19 cellular contexts compared by ENCODE assay signal in the genomic region with DNA sequence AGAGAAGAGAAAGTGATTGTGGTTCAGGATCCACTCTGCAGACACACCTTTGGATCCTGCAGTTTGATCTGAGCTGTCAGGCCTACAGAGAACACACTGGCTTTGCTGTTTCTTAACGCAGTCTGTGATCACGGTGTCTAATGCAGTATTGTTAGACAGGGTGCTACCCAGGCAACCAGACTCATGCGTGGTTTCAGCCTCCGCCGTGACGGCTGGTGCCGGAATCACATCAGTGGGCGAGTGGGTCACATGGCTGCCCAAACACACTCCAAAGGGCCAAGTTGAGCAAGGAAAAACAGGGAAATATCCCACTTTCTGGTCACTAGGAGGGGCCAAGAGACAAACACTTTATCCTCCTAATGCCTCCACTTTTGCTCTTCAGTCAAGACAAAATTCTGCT. TPM values are rescaled to one million over a fixed set of nuclear protein-coding genes. Genes with fewer than 3 reads are reported as not detected.
DNase-seq lines count a peak whose midpoint lies in the region; ATAC-seq and TF ChIP-seq lines count a peak whose summit lies in the region.
"Had no signal": no experiment of that assay in that cellular context is flagged by ENCODE, and none has a peak within 500 bp of the region (broad histone marks: within the 10 kb centered on the region; RNA-seq: fewer than 3 reads in every experiment).

No MANE protein-coding gene starts in this region.

- DNase-seq in amniotic epithelial cell (ENCODE audit: low read depth) = peak; percentile 7
- DNase-seq in endodermal cell = no peak
- DNase-seq in medulla oblongata (ENCODE audit: extremely low spot score) = peak; percentile 43
- DNase-seq in renal cortical epithelial cell (ENCODE audit: low read depth) = peak; percentile 30
- no peak for DNase-seq in NCI-H1092 treated with DMSO at 0.1 percent for 48 hours (lab: John Stamatoyannopoulos, UW)
- no peak for DNase-seq in AG20443 (ENCODE audit: low spot score)
- DNase-seq: brain microvascular endothelial cell, cortex of kidney, DMS 273 treated with DMSO at 0.1 percent for 48 hours, HFFc6, NCI-H1436, NCI-H510A treated with DMSO at 0.1 percent for 48 hours, T-helper 9 cell had no signal

- H3K9me3 ChIP-seq in endodermal cell (ENCODE audit: control insufficient read depth, low read length) = no peaks in the 10 kb centered on the region
- H3K9me3 ChIP-seq: thoracic aorta had no signal

- H3K4me3 ChIP-seq in endodermal cell (ENCODE audit: low read length) = no peak overlapping the region
- H3K4me3 ChIP-seq: SK-N-MC, thoracic aorta had no signal

- no peaks in the 10 kb centered on the region for H3K9me3 Mint-ChIP-seq in endodermal cell
- H3K9me3 Mint-ChIP-seq: activated naive CD4-positive, alpha-beta T cell treated with anti-CD3 and anti-CD28 coated beads, Interleukin-2, amount 50 U/mL, for 72 hours; HFFc6 had no signal

- no peak overlapping the region for H3K9ac ChIP-seq in endodermal cell (ENCODE audit: extremely low read depth, low read length, poor library complexity, severe bottlenecking)

- peak overlapping the region; percentile 18 for H3K27ac ChIP-seq in endodermal cell (ENCODE audit: low read depth, low read length)
- H3K27ac ChIP-seq: brain microvascular endothelial cell, epithelial cell of prostate, SK-N-MC, thoracic aorta had no signal

- no peaks in the 10 kb centered on the region for H3K4me1 ChIP-seq in endodermal cell (ENCODE audit: control insufficient read depth, insufficient read depth, low read length)

- H3K27ac Mint-ChIP-seq in endodermal cell = no peak overlapping the region
- H3K27ac Mint-ChIP-seq: activated naive CD4-positive, alpha-beta T cell treated with anti-CD3 and anti-CD28 coated beads, Interleukin-2, amount 50 U/mL, for 72 hours; HFFc6 had no signal

- H3K27me3 Mint-ChIP-seq in endodermal cell (ENCODE audit: insufficient read depth) = peaks cover 9% of the 10 kb centered on the region

- 87 to 92% methylated on average over 3 to 8 of the region's 8 CpGs for WGBS in endodermal cell (ENCODE audit: insufficient coverage in 1 of 2, insufficient read length in 1 of 2), 2 experiments

- no peaks in the 10 kb centered on the region for H3K27me3 ChIP-seq in endodermal cell (ENCODE audit: control insufficient read depth, insufficient read depth, low read length, poor library complexity, severe bottlenecking)
- H3K27me3 ChIP-seq: brain microvascular endothelial cell had no signal

- no peaks in the 10 kb centered on the region for H3K36me3 ChIP-seq in endodermal cell (ENCODE audit: control insufficient read depth, insufficient read depth, low read length)
- H3K36me3 ChIP-seq: brain microvascular endothelial cell, thoracic aorta had no signal

- H3K4me1 Mint-ChIP-seq in endodermal cell = peaks cover 30% of the 10 kb centered on the region

- TF ChIP-seq CTCF in endodermal cell (conservative IDR thresholded peaks at IDR 0.05) = peak; percentile 23

- no peaks in the 10 kb centered on the region for H3K36me3 Mint-ChIP-seq in endodermal cell (ENCODE audit: low read depth)
- H3K36me3 Mint-ChIP-seq: activated naive CD4-positive, alpha-beta T cell treated with anti-CD3 and anti-CD28 coated beads, Interleukin-2, amount 50 U/mL, for 72 hours had no signal

- ATAC-seq in GM19452 (IDR thresholded peaks at IDR 0.05; ENCODE audit: unreplicated experiment) (no peak), GM21723 (IDR thresholded peaks at IDR 0.05; ENCODE audit: unreplicated experiment) (no peak)
- ATAC-seq: activated naive CD4-positive, alpha-beta T cell treated with anti-CD3 and anti-CD28 coated beads, Interleukin-2, amount 50 U/mL, for 72 hours had no signal

- H3K4me3 Mint-ChIP-seq in endodermal cell = no peak overlapping the region
- H3K4me3 Mint-ChIP-seq: HFFc6 had no signal

RNA-seq across cellular contexts. Expression of a gene that starts 27.5 kb away (rescaled TPM):
- total RNA-seq in endodermal cell (1 to 10 TPM; 4.9 to 5.5 TPM), renal cortical epithelial cell (4.7 and 12.5 TPM in 2 replicates)
- polyA plus RNA-seq in endodermal cell (2013, experiment 1 of 2) = 6.8 TPM
- 5.8 TPM for polyA plus RNA-seq in endodermal cell (2013, experiment 2 of 2)

Comparison
In these comparisons a context has a peak if more than half of its experiments do, and no peak if none do; other contexts are left out.
1. DNase-seq: peak in amniotic epithelial cell (single experiment), medulla oblongata (single experiment) and renal cortical epithelial cell (single experiment); none in endodermal cell (single experiment), NCI-H1092 treated with DMSO at 0.1 percent for 48 hours (single experiment) and AG20443 (single experiment).